In genomic region chr2:32938934-32939333, GRCh38 we compare ENCODE assay signal across 20 cellular contexts. TPM values are rescaled to one million over a fixed set of nuclear protein-coding genes. Genes with fewer than 3 reads are reported as not detected.
DNase-seq lines count a peak whose midpoint lies in the region; ATAC-seq and TF ChIP-seq lines count a peak whose summit lies in the region.
"Had no signal": no experiment of that assay in that cellular context is flagged by ENCODE, and none has a peak within 500 bp of the region (broad histone marks: within the 10 kb centered on the region; RNA-seq: fewer than 3 reads in every experiment).

No MANE protein-coding gene starts in this region.

- no peaks in the 10 kb centered on the region for H4K20me1 ChIP-seq in GM23338 (replicated peaks; ENCODE audit: insufficient read depth)
- H4K20me1 ChIP-seq in SU-DHL-6 (ENCODE audit: low read depth, low read length): no peaks in the 10 kb centered on the region

- H3K9me3 Mint-ChIP-seq in GM23338 (no peaks in the 10 kb centered on the region), mesothelial cell of epicardium (no peaks in the 10 kb centered on the region)
- H3K9me3 Mint-ChIP-seq in activated T-helper 1 cell treated with anti-CD3 and anti-CD28 coated beads, Interleukin-12 subunit alpha, Interleukin-12 subunit beta, Interleukin-2, Interleukin-4 antibody, amounts not matched to agents 30 ng/mL and 10 ng/mL and 1 ng/mL, durations not matched to agents 14 hours and 24 hours and 36 hours: no peaks in the 10 kb centered on the region
- H3K9me3 Mint-ChIP-seq: H9 had no signal

- H3K4me1 ChIP-seq in GM23338 (ENCODE audit: insufficient read depth): peaks cover 29% of the 10 kb centered on the region
- H3K4me1 ChIP-seq: BE2C, Peyer's patch had no signal

- H3K36me3 ChIP-seq in GM23338 (ENCODE audit: insufficient read depth) (no peaks in the 10 kb centered on the region), SU-DHL-6 (ENCODE audit: low read length) (no peaks in the 10 kb centered on the region)
- H3K36me3 ChIP-seq: BE2C, Peyer's patch, SJCRH30 had no signal

- no peak for DNase-seq in GM23338 (ENCODE audit: low spot score)
- DNase-seq in mesothelial cell of epicardium (ENCODE audit: low spot score in 2 of 2, unreplicated experiment in 2 of 2): no peak
- no peak for DNase-seq in islet precursor cell
- DNase-seq in RKO (ENCODE audit: low spot score): no peak
- DNase-seq in activated T-helper 1 cell treated with anti-CD3 and anti-CD28 coated beads, Interleukin-12 subunit alpha, Interleukin-12 subunit beta, Interleukin-2, Interleukin-4 antibody, amounts not matched to agents 30 ng/mL and 10 ng/mL and 1 ng/mL, durations not matched to agents 14 hours and 24 hours and 36 hours (ENCODE audit: low spot score): no peak
- DNase-seq in midbrain (lab: John Stamatoyannopoulos, UW): no peak
- DNase-seq: BE2C, DMS 273 treated with DMSO at 0.1 percent for 48 hours, DMS79 treated with DMSO at 0.1 percent for 48 hours, H9, MV-4-11, NCI-H1105 treated with DMSO at 0.1 percent for 48 hours, NCI-H2029 treated with DMSO at 0.1 percent for 48 hours, NCI-H510A, NCI-H748 treated with DMSO at 0.1 percent for 48 hours, Peyer's patch, SJCRH30 had no signal

- no peaks in the 10 kb centered on the region; the same call in 1 of the 2 replicates for H3F3A ChIP-seq in GM23338 (replicated peaks; ENCODE audit: low read depth)
- peaks cover 27% of the 10 kb centered on the region for H3F3A ChIP-seq in SU-DHL-6 (ENCODE audit: insufficient read depth)

- no peak for ATAC-seq in GM23338

- H3K4me2 ChIP-seq in GM23338: peak overlapping the region; percentile 51
- no peak overlapping the region for H3K4me2 ChIP-seq in SU-DHL-6 (ENCODE audit: low read depth, low read length, poor library complexity, severe bottlenecking)

- peaks cover 49% of the 10 kb centered on the region for H3K4me1 Mint-ChIP-seq in GM23338
- H3K4me1 Mint-ChIP-seq in mesothelial cell of epicardium: peaks cover 36% of the 10 kb centered on the region
- H3K4me1 Mint-ChIP-seq in activated T-helper 1 cell treated with anti-CD3 and anti-CD28 coated beads, Interleukin-12 subunit alpha, Interleukin-12 subunit beta, Interleukin-2, Interleukin-4 antibody, amounts not matched to agents 30 ng/mL and 10 ng/mL and 1 ng/mL, durations not matched to agents 14 hours and 24 hours and 36 hours (ENCODE audit: low read depth): no peaks in the 10 kb centered on the region

- no peaks in the 10 kb centered on the region; the same call in 1 of the 3 replicates for H3K36me3 Mint-ChIP-seq in GM23338 (ENCODE audit: low read depth)
- peaks cover 1% of the 10 kb centered on the region for H3K36me3 Mint-ChIP-seq in mesothelial cell of epicardium
- H3K36me3 Mint-ChIP-seq in activated T-helper 1 cell treated with anti-CD3 and anti-CD28 coated beads, Interleukin-12 subunit alpha, Interleukin-12 subunit beta, Interleukin-2, Interleukin-4 antibody, amounts not matched to agents 30 ng/mL and 10 ng/mL and 1 ng/mL, durations not matched to agents 14 hours and 24 hours and 36 hours (ENCODE audit: low read depth): no peaks in the 10 kb centered on the region

- intact Hi-C loops in activated T-helper 1 cell treated with anti-CD3 and anti-CD28 coated beads, Interleukin-12 subunit alpha, Interleukin-12 subunit beta, Interleukin-2, Interleukin-4 antibody, amounts not matched to agents 30 ng/mL and 10 ng/mL and 1 ng/mL, durations not matched to agents 14 hours and 24 hours and 36 hours (cut with micrococcal nuclease): no loop called here

- no peak for TF ChIP-seq CTCF in 22Rv1 (IDR thresholded peaks at IDR 0.05)
- TF ChIP-seq CTCF in GM23338 (conservative IDR thresholded peaks at IDR 0.05; ENCODE audit: low read depth in 2 of 2): no peak
- TF ChIP-seq CTCF in SU-DHL-6 (IDR thresholded peaks at IDR 0.05; ENCODE audit: insufficient read depth, low read length, poor library complexity, severe bottlenecking): no peak
- TF ChIP-seq CTCF in mesothelial cell of epicardium (IDR thresholded peaks at IDR 0.05; ENCODE audit: unreplicated experiment): no peak

- H3K27ac ChIP-seq in 22Rv1 (peak overlapping the region; percentile 44; the same call in 1 of the 2 replicates), GM23338 (ENCODE audit: low read depth) (no peak overlapping the region), SU-DHL-6 (ENCODE audit: low read depth, low read length) (no peak overlapping the region)
- H3K27ac ChIP-seq: KMS-11, Peyer's patch, SJCRH30 had no signal

- H3K9me2 ChIP-seq in GM23338 (ENCODE audit: insufficient read depth): 0 out of 2 replicates have a peak, but pooled peaks cover 2% of the 10 kb centered on the region
- no peaks in the 10 kb centered on the region for H3K9me2 ChIP-seq in SU-DHL-6 (replicated peaks; ENCODE audit: insufficient read depth, low read length)

- H3K4me3 Mint-ChIP-seq in GM23338 (0 out of 3 replicates have a peak overlapping the region, but pooled peaks have one; percentile 3), mesothelial cell of epicardium (no peak overlapping the region)
- no peak overlapping the region for H3K4me3 Mint-ChIP-seq in activated T-helper 1 cell treated with anti-CD3 and anti-CD28 coated beads, Interleukin-12 subunit alpha, Interleukin-12 subunit beta, Interleukin-2, Interleukin-4 antibody, amounts not matched to agents 30 ng/mL and 10 ng/mL and 1 ng/mL, durations not matched to agents 14 hours and 24 hours and 36 hours
- H3K4me3 Mint-ChIP-seq: H9 had no signal

- H3K79me2 ChIP-seq in GM23338 (replicated peaks; ENCODE audit: insufficient read depth) (no peaks in the 10 kb centered on the region), SU-DHL-6 (ENCODE audit: insufficient read depth, low read length) (no peaks in the 10 kb centered on the region)

- H3K9ac ChIP-seq in SU-DHL-6 (ENCODE audit: low read length): no peak overlapping the region
- H3K9ac ChIP-seq: KMS-11 had no signal

- H3K27ac Mint-ChIP-seq in GM23338: peak overlapping the region; percentile 78; the same call in 1 of the 2 replicates
- peak overlapping the region; percentile 37 for H3K27ac Mint-ChIP-seq in mesothelial cell of epicardium
- H3K27ac Mint-ChIP-seq in activated T-helper 1 cell treated with anti-CD3 and anti-CD28 coated beads, Interleukin-12 subunit alpha, Interleukin-12 subunit beta, Interleukin-2, Interleukin-4 antibody, amounts not matched to agents 30 ng/mL and 10 ng/mL and 1 ng/mL, durations not matched to agents 14 hours and 24 hours and 36 hours: no peak overlapping the region

- H2AFZ ChIP-seq in GM23338: no peak overlapping the region; the same call in 1 of the 2 replicates
- peak overlapping the region; percentile 0 for H2AFZ ChIP-seq in SU-DHL-6 (ENCODE audit: low read depth, low read length, severe bottlenecking)

- no peaks in the 10 kb centered on the region for H3K27me3 ChIP-seq in GM23338 (ENCODE audit: insufficient read depth)
- H3K27me3 ChIP-seq in SU-DHL-6 (ENCODE audit: low read length): no peaks in the 10 kb centered on the region
- H3K27me3 ChIP-seq: BE2C, Peyer's patch, SJCRH30 had no signal

- H3K27me3 Mint-ChIP-seq in GM23338 (ENCODE audit: insufficient read depth, low read depth, poor library complexity): peaks cover 8% of the 10 kb centered on the region
- no peaks in the 10 kb centered on the region for H3K27me3 Mint-ChIP-seq in mesothelial cell of epicardium (ENCODE audit: low read depth)
- peaks cover 26% of the 10 kb centered on the region for H3K27me3 Mint-ChIP-seq in activated T-helper 1 cell treated with anti-CD3 and anti-CD28 coated beads, Interleukin-12 subunit alpha, Interleukin-12 subunit beta, Interleukin-2, Interleukin-4 antibody, amounts not matched to agents 30 ng/mL and 10 ng/mL and 1 ng/mL, durations not matched to agents 14 hours and 24 hours and 36 hours (ENCODE audit: insufficient read depth)

- no peak overlapping the region for H3K4me3 ChIP-seq in GM23338
- no peak overlapping the region for H3K4me3 ChIP-seq in SU-DHL-6 (ENCODE audit: insufficient read depth, low read length, poor library complexity, severe bottlenecking)
- H3K4me3 ChIP-seq: Peyer's patch, SJCRH30 had no signal

- H3K9me3 ChIP-seq in SU-DHL-6 (ENCODE audit: insufficient read depth, low read length): no peaks in the 10 kb centered on the region
- H3K9me3 ChIP-seq: BE2C, Peyer's patch, SJCRH30 had no signal

TF ChIP-seq in GM23338, 12 proteins besides CTCF, POLR2A, EP300 and RAD21 (continues in another document):
- TF ChIP-seq ZNF114 (CRISPR knock-in tag; IDR thresholded peaks at IDR 0.05) (no peak), JUNB (IDR thresholded peaks at IDR 0.05; ENCODE audit: unreplicated experiment) (no peak), ZNF331 (CRISPR knock-in tag; IDR thresholded peaks at IDR 0.05; ENCODE audit: low read depth) (no peak), STAT1 (IDR thresholded peaks at IDR 0.05; ENCODE audit: unreplicated experiment) (no peak), EZH2phosphoT487 (IDR thresholded peaks at IDR 0.05; ENCODE audit: unreplicated experiment) (no peak), EZH2 (IDR thresholded peaks at IDR 0.05; ENCODE audit: low read depth, unreplicated experiment) (no peak), ETS1 (IDR thresholded peaks at IDR 0.05) (no peak)

RNA-seq across cellular contexts. Expression of gene LTBP1, which starts 7.8 kb away (rescaled TPM):
- 34.1 and 49.8 TPM in 2 replicates for total RNA-seq in GM23338 (2014; rRNA removed; shearing (Covaris generic))
- polyA plus RNA-seq in GM23338 (2016; fragmentation: Nextera tagmentation; extraction: Ambion mirVana): 14.2 and 15.7 TPM in 2 replicates
- 73.9 to 80.2 TPM (median 75.3 TPM) in 3 replicates for total RNA-seq in mesothelial cell of epicardium
- 0.12 and 0.26 TPM in 2 replicates for total RNA-seq in activated T-helper 1 cell treated with anti-CD3 and anti-CD28 coated beads, Interleukin-12 subunit alpha, Interleukin-12 subunit beta, Interleukin-2, Interleukin-4 antibody, amounts not matched to agents 30 ng/mL and 10 ng/mL and 1 ng/mL, durations not matched to agents 14 hours and 24 hours and 36 hours

Comparison
In these comparisons a context has a peak if more than half of its experiments do, and no peak if none do; other contexts are left out.
1. RNA of gene LTBP1, which starts 7.8 kb away (total RNA-seq): 73.9 to 80.2 TPM in mesothelial cell of epicardium and 34.1 to 49.8 TPM in GM23338; 0.12 to 0.26 TPM in activated T-helper 1 cell treated with anti-CD3 and anti-CD28 coated beads, Interleukin-12 subunit alpha, Interleukin-12 subunit beta, Interleukin-2, Interleukin-4 antibody, amounts not matched to agents 30 ng/mL and 10 ng/mL and 1 ng/mL, durations not matched to agents 14 hours and 24 hours and 36 hours; every median in the first group is over 10 times any median in the second.